15 cellular contexts compared by ENCODE assay signal in the genomic region with DNA sequence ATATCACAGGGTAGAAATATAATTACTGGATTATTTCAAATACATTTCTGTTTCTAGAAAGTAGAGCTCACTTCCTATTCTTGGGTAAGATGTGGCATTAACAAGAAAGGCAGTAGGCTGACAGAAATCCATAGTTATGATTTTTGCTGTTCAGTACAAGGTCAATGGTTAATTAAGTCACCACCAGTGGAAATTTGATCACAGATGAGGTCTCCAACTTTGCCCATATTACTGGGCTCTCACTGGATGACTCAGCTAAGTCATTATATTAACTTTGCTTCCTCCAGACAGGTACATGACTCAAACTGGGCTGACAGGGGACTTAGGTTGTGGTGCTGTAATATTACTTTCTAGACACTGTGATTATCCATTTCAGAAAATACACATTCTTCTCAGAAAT.
DNase-seq lines count a peak whose midpoint lies in the region; ATAC-seq, FAIRE-seq and TF ChIP-seq lines count a peak whose summit lies in the region.
"Had no signal": no experiment of that assay in that cellular context is flagged by ENCODE, and none has a peak within 500 bp of the region (broad histone marks: within the 10 kb centered on the region; RNA-seq: fewer than 3 reads in every experiment).

No MANE protein-coding gene starts in this region.

- H3K27me3 ChIP-seq in HCT116 (ENCODE audit: insufficient read depth, low read length): no peaks in the 10 kb centered on the region
- no peaks in the 10 kb centered on the region for H3K27me3 ChIP-seq in small intestine (ENCODE audit: control insufficient read depth in 2 of 2, insufficient read depth in 2 of 2, low read length in 2 of 2)
- H3K27me3 ChIP-seq in neural progenitor cell: no peaks in the 10 kb centered on the region
- H3K27me3 ChIP-seq: BLaER1, vagina had no signal

- H3K27ac ChIP-seq in HCT116 (ENCODE audit: low read depth, low read length) (no peak overlapping the region), small intestine (ENCODE audit: low read depth in 1 of 2, low read length in 1 of 2) (no peak overlapping the region), neural progenitor cell (no peak overlapping the region)
- H3K27ac ChIP-seq: BLaER1, vagina had no signal

- H3K4me1 ChIP-seq in HCT116 (ENCODE audit: control insufficient read depth in 1 of 2, insufficient read depth in 2 of 2, low read length in 2 of 2): peaks cover 0 to 12% of the 10 kb centered on the region in 2 experiments; a peak in 2 of 4 replicates
- no peaks in the 10 kb centered on the region for H3K4me1 ChIP-seq in small intestine (ENCODE audit: control insufficient read depth in 2 of 2, insufficient read depth in 1 of 2, low read depth in 1 of 2, low read length in 1 of 2)
- H3K4me1 ChIP-seq in neural progenitor cell: peaks cover 9% of the 10 kb centered on the region
- H3K4me1 ChIP-seq: BLaER1, vagina had no signal

- no peak overlapping the region for H3K27ac Mint-ChIP-seq in neural progenitor cell
- H3K27ac Mint-ChIP-seq: activated naive CD8-positive, alpha-beta T cell had no signal

- no peak overlapping the region for H3K9ac ChIP-seq in HCT116 (ENCODE audit: low read length)
- H3K9ac ChIP-seq in neural progenitor cell: no peak overlapping the region
- H3K9ac ChIP-seq: BLaER1 had no signal

- no peaks in the 10 kb centered on the region for H3K4me1 Mint-ChIP-seq in neural progenitor cell

- H3K4me3 ChIP-seq in HCT116 (replicated peaks in 1 of 2; ENCODE audit: low read depth in 1 of 2, low read length in 2 of 2): no peak overlapping the region
- H3K4me3 ChIP-seq in small intestine (ENCODE audit: low read depth in 1 of 2, low read length in 2 of 2): no peak overlapping the region
- H3K4me3 ChIP-seq in neural progenitor cell: no peak overlapping the region
- H3K4me3 ChIP-seq: BLaER1, vagina had no signal

- H3K36me3 Mint-ChIP-seq in neural progenitor cell: no peaks in the 10 kb centered on the region
- H3K36me3 Mint-ChIP-seq: activated naive CD8-positive, alpha-beta T cell had no signal

- no TSS peak for BruUV-seq in HCT116 (replicated peaks; lab: Mats Ljungman, UMichigan)

- CTCF ChIA-PET in HCT116 (lab: Charles Lee): no interaction called here

- H3K79me2 ChIP-seq in HCT116 (ENCODE audit: insufficient read depth, low read length) (no peaks in the 10 kb centered on the region), neural progenitor cell (ENCODE audit: low read depth) (no peaks in the 10 kb centered on the region)

- 0 out of 2 replicates have a peak, but pooled peaks have one; percentile 9 for TF ChIP-seq RAD21 in HCT116 (IDR thresholded peaks at IDR 0.05; ENCODE audit: low read depth)

- H3K27me3 Mint-ChIP-seq in neural progenitor cell (ENCODE audit: insufficient read depth, low read depth): no peaks in the 10 kb centered on the region
- H3K27me3 Mint-ChIP-seq: activated naive CD8-positive, alpha-beta T cell had no signal

- no peak for TF ChIP-seq CTCF in HCT116 (IDR thresholded peaks at IDR 0.05 in 2 of 3, conservative IDR thresholded peaks at IDR 0.05 in 1 of 3; ENCODE audit: borderline replicate concordance in 1 of 3, insufficient read depth in 1 of 3, low read depth in 2 of 3, low read length in 2 of 3)
- no peak for TF ChIP-seq CTCF in neural progenitor cell (IDR thresholded peaks at IDR 0.05)

- intact Hi-C loops in HCT116 (cut with micrococcal nuclease): no loop called here

- H3K9me3 ChIP-seq in HCT116 (ENCODE audit: control insufficient read depth in 1 of 2, insufficient read depth in 1 of 2, low read depth in 1 of 2, low read length in 2 of 2): no peaks in the 10 kb centered on the region
- no peaks in the 10 kb centered on the region for H3K9me3 ChIP-seq in small intestine (ENCODE audit: control insufficient read depth, low read depth)
- H3K9me3 ChIP-seq in neural progenitor cell (ENCODE audit: low read depth): no peaks in the 10 kb centered on the region
- H3K9me3 ChIP-seq: BLaER1, vagina had no signal

- H2AFZ ChIP-seq in HCT116 (ENCODE audit: low read depth, low read length, poor library complexity, severe bottlenecking) (no peak overlapping the region), neural progenitor cell (replicated peaks) (no peak overlapping the region)

- H3K36me3 ChIP-seq in HCT116 (ENCODE audit: control insufficient read depth in 1 of 2, insufficient read depth in 2 of 2, low read length in 2 of 2) (no peaks in the 10 kb centered on the region), small intestine (ENCODE audit: control insufficient read depth in 2 of 2, insufficient read depth in 2 of 2, low read length in 2 of 2) (no peaks in the 10 kb centered on the region), neural progenitor cell (no peaks in the 10 kb centered on the region)
- H3K36me3 ChIP-seq: BLaER1, vagina had no signal

- H3K4me2 ChIP-seq in HCT116 (ENCODE audit: low read length): peak overlapping the region; percentile 48
- H3K4me2 ChIP-seq in neural progenitor cell: no peak overlapping the region
- H3K4me2 ChIP-seq: BLaER1 had no signal

- H3K9me3 Mint-ChIP-seq in neural progenitor cell: no peaks in the 10 kb centered on the region

- no peaks in the 10 kb centered on the region for H3F3A ChIP-seq in neural progenitor cell (ENCODE audit: low read depth)

- DNase-seq in HCT116 (ENCODE audit: low read depth, low spot score) (peak; percentile 58), small intestine (no peak), neural progenitor cell (ENCODE audit: low spot score) (no peak), AG08395 (ENCODE audit: low spot score) (no peak)
- DNase-seq: activated CD4-positive, alpha-beta T cell treated with anti-CD3 and anti-CD28 coated beads, Interleukin-2, amount 50 U/mL, for 48 hours; H9; NCI-H524 treated with DMSO at 0.1 percent for 48 hours had no signal

- RAD21 ChIA-PET in HCT116 (lab: Charles Lee; ENCODE audit: low non-redundant PET in 1 of 2, low total read pairs in 2 of 2, uncharacterized antibody in 2 of 2, unreplicated experiment in 2 of 2): no interaction called here

- no peak for TF ChIP-seq POLR2A in HCT116 (IDR thresholded peaks at IDR 0.05; ENCODE audit: borderline replicate concordance, extremely low read depth, insufficient read depth, insufficient read length)

- ATAC-seq in GM18858 (IDR thresholded peaks at IDR 0.05; ENCODE audit: unreplicated experiment) (peak; percentile 74), HCT116 (peak; percentile 84), HG03442 (IDR thresholded peaks at IDR 0.05; ENCODE audit: unreplicated experiment) (peak; percentile 80), esophagus mucosa (peak; percentile 90), GM19455 (IDR thresholded peaks at IDR 0.05; ENCODE audit: unreplicated experiment) (no peak)
- ATAC-seq: right cardiac atrium had no signal

- POLR2A ChIA-PET in HCT116 (lab: Charles Lee): no interaction called here

- H3K9me2 ChIP-seq in HCT116 (ENCODE audit: insufficient read depth): no peaks in the 10 kb centered on the region

- no peak overlapping the region for H3K4me3 Mint-ChIP-seq in neural progenitor cell
- H3K4me3 Mint-ChIP-seq: activated naive CD8-positive, alpha-beta T cell; H9 had no signal

- H4K20me1 ChIP-seq in HCT116 (ENCODE audit: insufficient read depth): no peaks in the 10 kb centered on the region
- no peaks in the 10 kb centered on the region for H4K20me1 ChIP-seq in neural progenitor cell (ENCODE audit: low read depth)
- H4K20me1 ChIP-seq: BLaER1 had no signal

- FAIRE-seq in small intestine (lab: Jason Lieb, UNC): no peak

TF ChIP-seq in HCT116, 20 proteins besides CTCF, POLR2A, EP300 and RAD21:
- TF ChIP-seq EGR1 (IDR thresholded peaks at IDR 0.05; ENCODE audit: low read depth): no peak
- TF ChIP-seq EZH2 (IDR thresholded peaks at IDR 0.05): no peak
- TF ChIP-seq CEBPB (IDR thresholded peaks at IDR 0.05; ENCODE audit: low read depth): peak; percentile 46
- TF ChIP-seq SIN3A (IDR thresholded peaks at IDR 0.05; ENCODE audit: low read depth): peak; percentile 43; the same call in 1 of the 2 replicates
- peak; percentile 55; the same call in 1 of the 2 replicates for TF ChIP-seq SP1 (IDR thresholded peaks at IDR 0.05; ENCODE audit: low read depth)
- TF ChIP-seq TCF7L2 (IDR thresholded peaks at IDR 0.05; ENCODE audit: borderline replicate concordance, extremely low read depth, insufficient read depth, insufficient read length): peak; percentile 58
- TF ChIP-seq JUND (IDR thresholded peaks at IDR 0.05): peak; percentile 70
- TF ChIP-seq YY1 (IDR thresholded peaks at IDR 0.05; ENCODE audit: extremely low read depth, insufficient replicate concordance, low read depth, low read length): no peak
- peak; percentile 42; the same call in 1 of the 2 replicates for TF ChIP-seq CBX3 (IDR thresholded peaks at IDR 0.05; ENCODE audit: low read depth)
- peak; percentile 76 for TF ChIP-seq FOSL1 (IDR thresholded peaks at IDR 0.05; ENCODE audit: low read depth)
- TF ChIP-seq, protein P1, sequence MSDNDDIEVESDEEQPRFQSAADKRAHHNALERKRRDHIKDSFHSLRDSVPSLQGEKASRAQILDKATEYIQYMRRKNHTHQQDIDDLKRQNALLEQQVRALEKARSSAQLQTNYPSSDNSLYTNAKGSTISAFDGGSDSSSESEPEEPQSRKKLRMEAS (IDR thresholded peaks at IDR 0.05): no peak
TF ChIP-seq in HCT116: peak in this region for 7.
